8 cellular contexts compared by ENCODE assay signal in genomic region chr17:74204474-74204873, GRCh38. TPM values are rescaled to one million over a fixed set of nuclear protein-coding genes. Genes with fewer than 3 reads are reported as not detected.
DNase-seq lines count a peak whose midpoint lies in the region; ATAC-seq and TF ChIP-seq lines count a peak whose summit lies in the region.

No MANE protein-coding gene starts in this region.

- ATAC-seq in heart left ventricle: no peak
- no peak for ATAC-seq in Right ventricle myocardium superior (ENCODE audit: poor library complexity)
- ATAC-seq in GM21529 (IDR thresholded peaks at IDR 0.05; ENCODE audit: unreplicated experiment): no peak

- no peak for TF ChIP-seq CTCF in heart left ventricle (IDR thresholded peaks at IDR 0.05)
- TF ChIP-seq CTCF in brain microvascular endothelial cell (IDR thresholded peaks at IDR 0.05; ENCODE audit: low read depth, low read length, missing control alignments): no peak
- TF ChIP-seq CTCF in uterus (IDR thresholded peaks at IDR 0.05): no peak

- H3K27ac ChIP-seq in heart left ventricle: peak overlapping the region in 9 of 12 donors; percentile 68 to 93 (median 82)
- peak overlapping the region; percentile 86 for H3K27ac ChIP-seq in brain microvascular endothelial cell
- peak overlapping the region; percentile 83 for H3K27ac ChIP-seq in mesodermal cell (ENCODE audit: low read depth, low read length, severe bottlenecking)
- H3K27ac ChIP-seq in uterus: peak overlapping the region; percentile 73 to 82

- peak overlapping the region; percentile 74 to 97 (median 90) for H3K4me3 ChIP-seq in heart left ventricle
- H3K4me3 ChIP-seq in brain microvascular endothelial cell (ENCODE audit: low read depth, low read length): peak overlapping the region; percentile 96
- peak overlapping the region; percentile 83 for H3K4me3 ChIP-seq in mesodermal cell (ENCODE audit: extremely low read depth, insufficient read depth, low read length, poor library complexity, severe bottlenecking)
- H3K4me3 ChIP-seq in uterus: peak overlapping the region; percentile 85 to 87

- intact Hi-C loops in heart left ventricle (cut with DNase I) (loop anchor here in 3 of 10 donors (5.0 to 10.0 kb wide), 2 partner anchors 158 to 250 kb away; partner anchors contain the start of gene BTBD17 (in 1 of the 3)), Right ventricle myocardium superior (cut with DNase I) (loop anchor here (10.0 kb wide), 2 partner anchors 150 to 250 kb away; no protein-coding TSS in a partner anchor), uterus (cut with DNase I; ENCODE audit: low total_unique reads) (no loop called here)

- peaks cover 0 to 23% (median 16%) of the 10 kb centered on the region in 9 donors for H3K27me3 ChIP-seq in heart left ventricle
- H3K27me3 ChIP-seq in brain microvascular endothelial cell (replicated peaks): peaks cover 11% of the 10 kb centered on the region
- H3K27me3 ChIP-seq in uterus: no peaks in the 10 kb centered on the region

- TF ChIP-seq POLR2A in heart left ventricle (IDR thresholded peaks at IDR 0.05) (no peak), uterus (IDR thresholded peaks at IDR 0.05) (no peak)

- H3K36me3 ChIP-seq in heart left ventricle (peaks cover 0 to 52% (median 47%) of the 10 kb centered on the region in 9 donors), brain microvascular endothelial cell (replicated peaks) (peaks cover 54% of the 10 kb centered on the region), mesodermal cell (ENCODE audit: control insufficient read depth, insufficient read depth, low read length) (peaks cover 56% of the 10 kb centered on the region), uterus (no peaks in the 10 kb centered on the region)

- H3K4me1 ChIP-seq in heart left ventricle: peaks cover 0 to 54% (median 35%) of the 10 kb centered on the region in 12 donors
- peaks cover 29% of the 10 kb centered on the region for H3K4me1 ChIP-seq in mesodermal cell (ENCODE audit: control insufficient read depth, insufficient read depth, low read length, poor library complexity, severe bottlenecking)
- H3K4me1 ChIP-seq in uterus: peaks cover 0 to 10% of the 10 kb centered on the region in 2 donors

- H3K9me3 ChIP-seq in heart left ventricle (no peaks in the 10 kb centered on the region), mesodermal cell (ENCODE audit: control insufficient read depth, low read length) (no peaks in the 10 kb centered on the region), uterus (no peaks in the 10 kb centered on the region)

- in situ Hi-C loops in brain microvascular endothelial cell (cut with HindIII; ENCODE audit: low pct_ligation_motif_present, low sequenced_read_pairs): no loop called here

- 48 to 55% (median 52%) methylated on average over 14 of the region's 14 CpGs for WGBS in heart left ventricle, 4 donors
- WGBS in mesodermal cell (ENCODE audit: insufficient coverage in 2 of 2), 2 experiments: 67 to 91% methylated on average over 4 to 5 of the region's 14 CpGs

- no peak for DNase-seq in heart left ventricle
- DNase-seq in Right ventricle myocardium superior: no peak
- no peak for DNase-seq in brain microvascular endothelial cell
- DNase-seq in uterus: no peak
- no peak for DNase-seq in NCI-H1417 (lab: John Stamatoyannopoulos, UW)
- DNase-seq in SW 1271 (lab: John Stamatoyannopoulos, UW): no peak

RNA-seq across cellular contexts. Expression of gene RPL38, which starts 1.0 kb away (rescaled TPM):
- total RNA-seq in heart left ventricle: 100 to 1,000 TPM; 244 to 836 (median 739) TPM
- polyA plus RNA-seq in heart left ventricle: 1,000 to 10,000 TPM in 1 of 2 donors, 100 to 1,000 TPM in 1; 903 to 1,830 TPM
- 691 TPM for total RNA-seq in Right ventricle myocardium superior
- 2,074 TPM for polyA plus RNA-seq in mesodermal cell (2013, experiment 1 of 2)
- 1,950 TPM for polyA plus RNA-seq in mesodermal cell (2013, experiment 2 of 2)
- total RNA-seq in uterus: 1,000 to 10,000 TPM in 2 of 4 donors, 100 to 1,000 TPM in 1, 10 to 100 TPM in 1; 87.9 to 1,969 (median 610) TPM

RNA-seq across cellular contexts. Expression of gene TTYH2, which starts 8.9 kb away (rescaled TPM):
- total RNA-seq in heart left ventricle (10 to 100 TPM; 17.3 to 34.6 (median 24.6) TPM), Right ventricle myocardium superior (41.8 TPM), uterus (10 to 100 TPM in 2 of 4 donors, 1 to 10 TPM in 1, under 1 TPM in 1; 0.51 to 34.8 (median 10.3) TPM)
- 10 to 100 TPM; 10.3 to 14.5 TPM for polyA plus RNA-seq in heart left ventricle
- polyA plus RNA-seq in mesodermal cell (2013, experiment 1 of 2): 5.3 TPM
- 4.7 TPM for polyA plus RNA-seq in mesodermal cell (2013, experiment 2 of 2)
